ENCODE assay signal across 8 cellular contexts in the genomic region with DNA sequence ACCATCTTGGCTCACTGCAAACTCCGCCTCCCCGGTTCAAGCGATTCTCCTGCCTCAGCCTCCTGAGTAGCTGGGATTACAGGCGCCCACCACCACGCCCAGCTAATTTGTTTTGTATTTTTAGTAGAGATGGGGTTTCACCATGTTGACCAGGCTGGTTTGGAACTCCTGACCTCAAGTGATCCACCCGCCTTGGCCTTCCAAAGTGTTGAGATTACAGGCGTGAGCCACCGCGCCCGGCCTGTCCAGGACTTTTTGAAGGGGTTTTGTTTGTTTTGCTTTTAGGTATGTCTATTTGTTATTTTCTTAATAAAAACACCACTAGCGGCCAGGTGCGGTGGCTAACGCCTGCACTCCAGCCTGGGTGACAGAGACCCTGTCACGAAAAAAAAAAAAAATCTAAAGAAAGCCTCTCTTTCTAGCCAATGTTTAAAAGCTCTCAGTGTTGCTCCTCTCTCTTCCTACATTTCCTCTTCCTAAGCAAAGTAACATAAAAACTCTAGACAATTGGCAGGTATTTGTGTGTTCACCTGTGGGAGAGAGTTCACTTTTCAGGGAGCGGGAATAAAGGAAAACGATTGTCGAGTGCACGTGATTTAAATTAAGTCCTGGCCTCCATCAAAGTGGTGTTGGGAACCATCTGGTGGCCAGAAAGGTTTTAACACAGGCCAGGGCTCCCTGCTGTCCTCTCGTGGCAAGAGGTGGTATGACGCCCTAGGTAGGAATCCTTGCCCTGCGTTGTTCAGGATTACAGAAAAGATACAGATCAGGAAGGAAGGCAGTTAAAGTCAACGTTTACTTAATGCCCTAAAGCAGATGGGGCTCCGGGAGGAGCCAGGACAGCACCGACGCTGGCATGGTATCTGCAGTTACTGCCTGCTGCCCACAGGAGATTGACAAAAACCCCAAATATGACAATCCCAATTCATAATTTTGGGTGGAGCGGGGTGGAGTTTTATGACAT. TPM values are rescaled to one million over a fixed set of nuclear protein-coding genes. Genes with fewer than 3 reads are reported as not detected.
DNase-seq lines count a peak whose midpoint lies in the region; ATAC-seq, FAIRE-seq and TF ChIP-seq lines count a peak whose summit lies in the region.

No MANE protein-coding gene starts in this region.

- no peaks in the 10 kb centered on the region for H3K9me3 Mint-ChIP-seq in activated T-helper 17 cell treated with anti-CD3 and anti-CD28 coated beads, Interleukin-2, amount 50 U/mL, for 72 hours

- TF ChIP-seq CTCF in MM.1S (IDR thresholded peaks at IDR 0.05; ENCODE audit: low read length) (peak; percentile 100), fibroblast of villous mesenchyme (IDR thresholded peaks at IDR 0.05; ENCODE audit: insufficient read depth, low read depth, low read length) (peak; percentile 100), suprapubic skin (IDR thresholded peaks at IDR 0.05) (peak; percentile 99 to 100)

- no peak for TF ChIP-seq EP300 in suprapubic skin (IDR thresholded peaks at IDR 0.05)

- H3K4me1 Mint-ChIP-seq in activated T-helper 17 cell treated with anti-CD3 and anti-CD28 coated beads, Interleukin-2, amount 50 U/mL, for 72 hours = peaks cover 6% of the 10 kb centered on the region

- in situ Hi-C loops in HAP-1 (cut with MboI; ENCODE audit: low sequenced_read_pairs) = loop anchor here (5.0 kb wide), 1 partner anchor 73 kb away; no protein-coding TSS in a partner anchor

- H3K9me2 ChIP-seq in MM.1S (replicated peaks; ENCODE audit: insufficient read depth, low read length) = no peaks in the 10 kb centered on the region

- no peak overlapping the region for H3K27ac ChIP-seq in MM.1S (ENCODE audit: low read length)
- H3K27ac ChIP-seq in suprapubic skin = no peak overlapping the region

- no peaks in the 10 kb centered on the region for H4K20me1 ChIP-seq in MM.1S (ENCODE audit: insufficient read depth, low read length)

- H3K4me3 Mint-ChIP-seq in activated T-helper 17 cell treated with anti-CD3 and anti-CD28 coated beads, Interleukin-2, amount 50 U/mL, for 72 hours = peak overlapping the region; percentile 69

- H3F3A ChIP-seq in MM.1S (ENCODE audit: insufficient read depth, low read length) = no peaks in the 10 kb centered on the region

- H2AFZ ChIP-seq in MM.1S (ENCODE audit: low read length) = peak overlapping the region; percentile 52

- H3K36me3 ChIP-seq in HAP-1 (replicated peaks) = no peaks in the 10 kb centered on the region
- no peaks in the 10 kb centered on the region for H3K36me3 ChIP-seq in MM.1S (replicated peaks; ENCODE audit: insufficient read depth, low read length)
- H3K36me3 ChIP-seq in suprapubic skin = no peaks in the 10 kb centered on the region

- TF ChIP-seq POLR2A in Raji (IDR thresholded peaks at IDR 0.05; ENCODE audit: insufficient read depth, low read depth, low read length) = 0 out of 2 replicates have a peak, but pooled peaks have one; percentile 17
- no peak for TF ChIP-seq POLR2A in suprapubic skin (IDR thresholded peaks at IDR 0.05)

- DNase-seq in HAP-1 (ENCODE audit: low spot score in 2 of 2) (peak; percentile 86 to 90), MM.1S (peak; percentile 84), fibroblast of villous mesenchyme (ENCODE audit: low read depth) (peak; percentile 94), occipital lobe (lab: John Stamatoyannopoulos, UW) (peak; percentile 79), suprapubic skin (ENCODE audit: low spot score in 2 of 2) (peak; percentile 86 to 91)

- H3K27ac Mint-ChIP-seq in activated T-helper 17 cell treated with anti-CD3 and anti-CD28 coated beads, Interleukin-2, amount 50 U/mL, for 72 hours = peak overlapping the region; percentile 64

- peak overlapping the region; percentile 43; the same call in 1 of the 2 replicates for H3K4me2 ChIP-seq in MM.1S (ENCODE audit: low read depth, low read length)

- peaks cover 2% of the 10 kb centered on the region; the same call in 1 of the 2 replicates for H3K4me1 ChIP-seq in HAP-1
- H3K4me1 ChIP-seq in MM.1S (ENCODE audit: low read length) = peaks cover 5% of the 10 kb centered on the region
- H3K4me1 ChIP-seq in suprapubic skin = peaks cover 11% of the 10 kb centered on the region

- no peak overlapping the region for H3K4me3 ChIP-seq in HAP-1
- no peak overlapping the region for H3K4me3 ChIP-seq in MM.1S (ENCODE audit: low read length)
- no peak overlapping the region for H3K4me3 ChIP-seq in fibroblast of villous mesenchyme (ENCODE audit: low read depth, low read length)
- H3K4me3 ChIP-seq in suprapubic skin = no peak overlapping the region

- peak; percentile 96 for FAIRE-seq in G401.6 (lab: Jason Lieb, UNC)

- no peaks in the 10 kb centered on the region for H3K27me3 ChIP-seq in HAP-1 (ENCODE audit: low read depth)
- H3K27me3 ChIP-seq in MM.1S (replicated peaks; ENCODE audit: insufficient read depth, low read length) = no peaks in the 10 kb centered on the region
- H3K27me3 ChIP-seq in suprapubic skin = no peaks in the 10 kb centered on the region

- no peaks in the 10 kb centered on the region for H3K36me3 Mint-ChIP-seq in activated T-helper 17 cell treated with anti-CD3 and anti-CD28 coated beads, Interleukin-2, amount 50 U/mL, for 72 hours (ENCODE audit: low read depth)

- H3K9ac ChIP-seq in MM.1S (ENCODE audit: low read length) = no peak overlapping the region

- ATAC-seq in activated T-helper 17 cell treated with anti-CD3 and anti-CD28 coated beads, Interleukin-2, amount 50 U/mL, for 72 hours (replicated peaks) = peak; percentile 98

- WGBS in suprapubic skin = 41% methylated on average over 26 of the region's 26 CpGs

- H3K9me3 ChIP-seq in HAP-1 = no peaks in the 10 kb centered on the region
- no peaks in the 10 kb centered on the region for H3K9me3 ChIP-seq in MM.1S (replicated peaks; ENCODE audit: insufficient read depth, low read length)
- H3K9me3 ChIP-seq in suprapubic skin = no peaks in the 10 kb centered on the region

- no peaks in the 10 kb centered on the region for H3K79me2 ChIP-seq in MM.1S (ENCODE audit: low read length)

- peaks cover 26% of the 10 kb centered on the region for H3K27me3 Mint-ChIP-seq in activated T-helper 17 cell treated with anti-CD3 and anti-CD28 coated beads, Interleukin-2, amount 50 U/mL, for 72 hours

RNA-seq across cellular contexts. Expression of gene ATP23, which starts 36.2 kb away (rescaled TPM):
- total RNA-seq in activated T-helper 17 cell treated with anti-CD3 and anti-CD28 coated beads, Interleukin-2, amount 50 U/mL, for 72 hours = 10 to 100 TPM; 13.5 to 19.4 TPM
- total RNA-seq in fibroblast of villous mesenchyme (7.1 and 9.9 TPM in 2 replicates), occipital lobe (7.5 TPM), suprapubic skin (10 to 100 TPM in 1 of 4 donors, 1 to 10 TPM in 3; 4.4 to 12.0 (median 7.5) TPM)

RNA-seq across cellular contexts. Expression of gene CTDSP2, which starts 58.6 kb away (rescaled TPM):
- total RNA-seq in activated T-helper 17 cell treated with anti-CD3 and anti-CD28 coated beads, Interleukin-2, amount 50 U/mL, for 72 hours = 100 to 1,000 TPM in 1 of 2 donors, 10 to 100 TPM in 1; 68.5 to 113 TPM
- 64.8 and 76.0 TPM in 2 replicates for total RNA-seq in fibroblast of villous mesenchyme
- 32.4 TPM for total RNA-seq in occipital lobe
- 100 to 1,000 TPM; 147 to 240 (median 215) TPM for total RNA-seq in suprapubic skin
